Comparison of ENCODE assay signal across 8 cellular contexts in genomic region chr14:22597771-22598098, GRCh38. TPM values are rescaled to one million over a fixed set of nuclear protein-coding genes. Genes with fewer than 3 reads are reported as not detected.
DNase-seq lines count a peak whose midpoint lies in the region; ATAC-seq and TF ChIP-seq lines count a peak whose summit lies in the region.

No MANE protein-coding gene starts in this region.

- H3K27ac Mint-ChIP-seq in activated naive CD4-positive, alpha-beta T cell treated with anti-CD3 and anti-CD28 coated beads for 36 hours: no peak overlapping the region

- peak overlapping the region; percentile 90 for H3K4me3 Mint-ChIP-seq in activated naive CD4-positive, alpha-beta T cell treated with anti-CD3 and anti-CD28 coated beads for 36 hours

- intact Hi-C loops in activated naive CD4-positive, alpha-beta T cell treated with anti-CD3 and anti-CD28 coated beads for 36 hours (cut with micrococcal nuclease): loop anchor here (1.0 to 2.0 kb wide), 3 partner anchors 8 to 1289 kb away; partner anchors contain the start of gene DAD1
- intact Hi-C loops in Panc1 (cut with micrococcal nuclease; ENCODE audit: unreplicated experiment) (no loop called here), esophagus muscularis mucosa (cut with DNase I) (no loop called here)

- TF ChIP-seq POLR2A in esophagus muscularis mucosa (IDR thresholded peaks at IDR 0.05; ENCODE audit: low read depth): no peak

- H3K27me3 Mint-ChIP-seq in activated naive CD4-positive, alpha-beta T cell treated with anti-CD3 and anti-CD28 coated beads for 36 hours (ENCODE audit: low read depth): no peaks in the 10 kb centered on the region

- no peaks in the 10 kb centered on the region for H3K9me3 ChIP-seq in Panc1 (ENCODE audit: control insufficient read depth, insufficient read depth, low read depth, low read length)
- H3K9me3 ChIP-seq in esophagus muscularis mucosa: no peaks in the 10 kb centered on the region
- H3K9me3 ChIP-seq in neutrophil: no peaks in the 10 kb centered on the region

- no peak for DNase-seq in activated naive CD4-positive, alpha-beta T cell treated with anti-CD3 and anti-CD28 coated beads for 36 hours
- no peak for DNase-seq in activated naive CD4-positive, alpha-beta T cell treated with anti-CD3 and anti-CD28 coated beads, Interleukin-2, amount 50 U/mL, for 16 hours
- DNase-seq in Panc1 (ENCODE audit: low read depth, low spot score) (no peak), esophagus muscularis mucosa (ENCODE audit: extremely low spot score) (no peak), AML-193 (lab: John Stamatoyannopoulos, UW) (no peak), DMS79 treated with DMSO at 0.1 percent for 48 hours (lab: John Stamatoyannopoulos, UW) (no peak)

- H3K36me3 Mint-ChIP-seq in activated naive CD4-positive, alpha-beta T cell treated with anti-CD3 and anti-CD28 coated beads for 36 hours (ENCODE audit: low read depth): peaks cover 4% of the 10 kb centered on the region

- H3K36me3 ChIP-seq in Panc1 (ENCODE audit: control insufficient read depth, insufficient read depth, low read length): no peaks in the 10 kb centered on the region; the same call in 1 of the 2 replicates
- H3K36me3 ChIP-seq in esophagus muscularis mucosa: peaks cover 7 to 15% (median 14%) of the 10 kb centered on the region in 4 donors
- H3K36me3 ChIP-seq in neutrophil: peaks cover 14% of the 10 kb centered on the region

- WGBS in esophagus muscularis mucosa: 18% methylated on average over 9 of the region's 9 CpGs

- CTCF ChIA-PET in activated naive CD4-positive, alpha-beta T cell treated with anti-CD3 and anti-CD28 coated beads for 36 hours (lab: Charles Lee): interaction anchor here (2.6 to 4.3 kb wide), 3 partner anchors 8 to 56 kb away, joined by 17 to 33 read pairs (median 17); partner anchors contain the start of gene DAD1
- CTCF ChIA-PET in Panc1 (lab: Charles Lee): interaction anchor here (1.6 kb wide), 1 partner anchor 56 kb away, joined by 6 read pairs; no protein-coding TSS in a partner anchor

- in situ Hi-C loops in Panc1 (cut with HindIII; ENCODE audit: low pct_unique_long_range_greater_than_20kb, low sequenced_read_pairs): no loop called here

- H3K4me3 ChIP-seq in Panc1 (ENCODE audit: low read depth in 2 of 2, low read length in 2 of 2) (peak overlapping the region; percentile 68 to 80), esophagus muscularis mucosa (peak overlapping the region; percentile 65 to 84 (median 73)), neutrophil (ENCODE audit: low read depth in 1 of 2, low read length in 1 of 2) (peak overlapping the region; percentile 68 to 82)

- no peak for TF ChIP-seq EP300 in esophagus muscularis mucosa (IDR thresholded peaks at IDR 0.05)

- H3K27ac ChIP-seq in Panc1 (ENCODE audit: low read length): peak overlapping the region; percentile 48; the same call in 1 of the 2 replicates
- H3K27ac ChIP-seq in esophagus muscularis mucosa (replicated peaks in 1 of 4): peak overlapping the region; percentile 85 to 91 (median 89)
- H3K27ac ChIP-seq in neutrophil: peak overlapping the region; percentile 88

- H3K4me1 Mint-ChIP-seq in activated naive CD4-positive, alpha-beta T cell treated with anti-CD3 and anti-CD28 coated beads for 36 hours (ENCODE audit: low read depth): peaks cover 31% of the 10 kb centered on the region

- H3K4me1 ChIP-seq in Panc1 (ENCODE audit: control insufficient read depth, insufficient read depth, low read length): peaks cover 6% of the 10 kb centered on the region; the same call in 1 of the 2 replicates
- H3K4me1 ChIP-seq in esophagus muscularis mucosa: peaks cover 16 to 46% (median 30%) of the 10 kb centered on the region in 4 donors
- peaks cover 21% of the 10 kb centered on the region in 2 experiments for H3K4me1 ChIP-seq in neutrophil (ENCODE audit: control insufficient read depth in 1 of 2, insufficient read depth in 1 of 2, low read depth in 1 of 2, low read length in 1 of 2)

- no peak for TF ChIP-seq CTCF in Panc1 (IDR thresholded peaks at IDR 0.05)
- TF ChIP-seq CTCF in esophagus muscularis mucosa (IDR thresholded peaks at IDR 0.05): no peak
- TF ChIP-seq CTCF in neutrophil (IDR thresholded peaks at IDR 0.05): no peak

- peak; percentile 27; the same call in 1 of the 2 replicates for ATAC-seq in Panc1
- no peak for ATAC-seq in HG03039 (IDR thresholded peaks at IDR 0.05; ENCODE audit: unreplicated experiment)

- H3K9me3 Mint-ChIP-seq in activated naive CD4-positive, alpha-beta T cell treated with anti-CD3 and anti-CD28 coated beads for 36 hours: no peaks in the 10 kb centered on the region

- BruUV-seq in Panc1 (replicated peaks; lab: Mats Ljungman, UMichigan): no TSS peak

- H3K27me3 ChIP-seq in Panc1 (ENCODE audit: control insufficient read depth, insufficient read depth, low read length) (no peaks in the 10 kb centered on the region; the same call in 1 of the 2 replicates), esophagus muscularis mucosa (no peaks in the 10 kb centered on the region), neutrophil (peaks cover 42% of the 10 kb centered on the region)

- POLR2A ChIA-PET in Panc1 (lab: Charles Lee): interaction anchor here (0.6 to 3.6 kb wide), 2 partner anchors 8 to 958 kb away, joined by 4 to 14 read pairs; partner anchors contain the start of gene DAD1

RNA-seq across cellular contexts. Expression of gene ABHD4, which starts 0.4 kb away (rescaled TPM):
- 10 to 100 TPM; 11.1 to 11.9 TPM for total RNA-seq in activated naive CD4-positive, alpha-beta T cell treated with anti-CD3 and anti-CD28 coated beads for 36 hours
- total RNA-seq in Panc1 (2021; ENCODE audit: unreplicated experiment) (5.1 TPM), esophagus muscularis mucosa (10 to 100 TPM; 18.7 to 42.3 (median 27.7) TPM)
- 3.1 TPM for polyA plus RNA-seq in Panc1 (2012; ENCODE audit: insufficient read length)

RNA-seq across cellular contexts. Expression of gene DAD1, which starts 8.7 kb away (rescaled TPM):
- total RNA-seq in activated naive CD4-positive, alpha-beta T cell treated with anti-CD3 and anti-CD28 coated beads for 36 hours: 100 to 1,000 TPM; 219 to 226 TPM
- total RNA-seq in Panc1 (2021; ENCODE audit: unreplicated experiment) (163 TPM), esophagus muscularis mucosa (100 to 1,000 TPM; 118 to 154 (median 131) TPM)
- 169 TPM for polyA plus RNA-seq in Panc1 (2012; ENCODE audit: insufficient read length)

RNA-seq across cellular contexts. Expression of gene OR6J1, which starts 46.4 kb away (rescaled TPM):
- not detected for total RNA-seq in activated naive CD4-positive, alpha-beta T cell treated with anti-CD3 and anti-CD28 coated beads for 36 hours
- total RNA-seq in Panc1 (2021; ENCODE audit: unreplicated experiment) (not detected), esophagus muscularis mucosa (not detected)
- polyA plus RNA-seq in Panc1 (2012; ENCODE audit: insufficient read length): 0.07 TPM
